In the genomic region with DNA sequence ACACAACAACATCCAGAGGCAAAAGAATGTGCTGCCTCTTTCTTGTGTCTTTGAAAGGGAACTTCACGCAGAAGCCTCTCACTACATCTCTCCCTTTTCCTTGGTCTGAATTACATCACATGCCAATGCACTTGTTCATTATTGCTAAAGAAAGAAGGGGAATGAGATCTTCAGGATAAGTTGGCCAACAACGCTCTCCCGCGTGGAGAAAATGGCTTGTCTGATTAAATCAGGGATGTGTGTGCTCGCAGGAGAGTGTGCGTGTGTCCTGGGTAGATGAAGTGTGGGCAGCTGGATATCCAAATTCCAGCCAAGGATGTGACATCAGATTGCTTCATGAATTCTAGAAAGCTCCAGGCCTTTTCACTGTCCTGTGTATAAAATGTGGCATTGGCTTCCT, we compare ENCODE assay signal across 2 cellular contexts.
TF ChIP-seq lines count a peak whose summit lies in the region.

No MANE protein-coding gene starts in this region.

TF ChIP-seq in A549, 52 proteins besides CTCF, POLR2A, EP300 and RAD21:
- TF ChIP-seq KDM5A (IDR thresholded peaks at IDR 0.05), result no peak
- no peak for TF ChIP-seq NFE2L2 (conservative IDR thresholded peaks at IDR 0.05; ENCODE audit: low read length)
- no peak for TF ChIP-seq GATA3 (IDR thresholded peaks at IDR 0.05; ENCODE audit: borderline replicate concordance)

TF ChIP-seq in IMR-90, 13 proteins besides CTCF, POLR2A, EP300 and RAD21:
- TF ChIP-seq MAFK (IDR thresholded peaks at IDR 0.05; ENCODE audit: low read depth, low read length) (no peak), RCOR1 (IDR thresholded peaks at IDR 0.05; ENCODE audit: insufficient replicate concordance, low read length) (no peak), CHD1 (IDR thresholded peaks at IDR 0.05; ENCODE audit: low read depth, low read length) (no peak)
